In genomic region chr18:48982269-48982668, GRCh38 we compare ENCODE assay signal across 23 cellular contexts. TPM values are rescaled to one million over a fixed set of nuclear protein-coding genes. Genes with fewer than 3 reads are reported as not detected.
A peak's percentile ranks its signal among the peaks of the same experiment; 100 is the strongest.
DNase-seq lines count a peak whose midpoint lies in the region; ATAC-seq and TF ChIP-seq lines count a peak whose summit lies in the region.
"Had no signal": no experiment of that assay in that cellular context is flagged by ENCODE, and none has a peak within 500 bp of the region (broad histone marks: within the 10 kb centered on the region; RNA-seq: fewer than 3 reads in every experiment).

No MANE protein-coding gene starts in this region.

- DNase-seq in CD4-positive, alpha-beta T cell: no peak
- DNase-seq in Jurkat, Clone E6-1 (ENCODE audit: low read depth, low spot score): peak; percentile 32
- DNase-seq in T-helper 17 cell: no peak
- DNase-seq in kidney tubule cell (ENCODE audit: low spot score): peak; percentile 77
- no peak for DNase-seq in NCI-H2196 treated with DMSO at 0.1 percent for 48 hours (lab: John Stamatoyannopoulos, UW; ENCODE audit: unreplicated experiment)
- DNase-seq: activated CD4-positive, alpha-beta memory T cell treated with anti-CD3 and anti-CD28 coated beads, Interleukin-2, amount 10 ng/mL, durations not matched to agents 7 days and 5 days; activated CD4-positive, CD25-positive, alpha-beta regulatory T cell; activated T-cell treated with anti-CD3 and anti-CD28 coated beads, Interleukin-2, amount 50 U/mL, for 1 hour; CD8-positive, alpha-beta memory T cell; effector memory CD4-positive, alpha-beta T cell; NCI-H187 treated with DMSO at 0.1 percent for 48 hours; NCI-H226; NCI-H774; nucleus accumbens; PC-3; SHP77 treated with DMSO at 0.1 percent for 48 hours; stimulated activated CD4-positive, alpha-beta T cell treated with anti-CD3 and anti-CD28 coated beads, Interleukin-2, amount 100 ng/mL, for 24 hours; T-helper 1 cell had no signal

- POLR2A ChIA-PET in CD4-positive, alpha-beta T cell (lab: Charles Lee): interaction anchor here (2.0 kb wide), 1 partner anchor 15 kb away, joined by 5 read pairs; no protein-coding TSS in a partner anchor

- CTCF ChIA-PET in CD4-positive, alpha-beta T cell (lab: Charles Lee): interaction anchor here (1.1 kb wide), 1 partner anchor 10 kb away, joined by 3 read pairs; no protein-coding TSS in a partner anchor

- peaks cover 41% of the 10 kb centered on the region for H3K27me3 Mint-ChIP-seq in CD4-positive, alpha-beta T cell
- H3K27me3 Mint-ChIP-seq in T-helper 17 cell: peaks cover 12% of the 10 kb centered on the region

- peaks cover 13% of the 10 kb centered on the region for H3K4me1 Mint-ChIP-seq in CD4-positive, alpha-beta T cell (ENCODE audit: low read depth)
- peaks cover 6% of the 10 kb centered on the region for H3K4me1 Mint-ChIP-seq in T-helper 17 cell

- H3K9me3 Mint-ChIP-seq in CD4-positive, alpha-beta T cell: no peaks in the 10 kb centered on the region
- H3K9me3 Mint-ChIP-seq: activated CD4-positive, alpha-beta memory T cell treated with anti-CD3 and anti-CD28 coated beads, Interleukin-2, amount 10 ng/mL, durations not matched to agents 7 days and 5 days; CD8-positive, alpha-beta memory T cell; stimulated activated memory B cell treated with anti-CD40 and anti-IgM and Interleukin-4, amounts not matched to agents 10 μg/mL and 1 μg/mL and 100 μg/mL, for 72 hours had no signal

- TF ChIP-seq CTCF in CD4-positive, alpha-beta T cell (IDR thresholded peaks at IDR 0.05): no peak

- no peak overlapping the region for H3K4me3 Mint-ChIP-seq in CD4-positive, alpha-beta T cell
- H3K4me3 Mint-ChIP-seq in T-helper 17 cell: no peak overlapping the region
- H3K4me3 Mint-ChIP-seq: activated CD4-positive, alpha-beta memory T cell treated with anti-CD3 and anti-CD28 coated beads, Interleukin-2, amount 10 ng/mL, durations not matched to agents 7 days and 5 days; stimulated activated memory B cell treated with anti-CD40 and anti-IgM and Interleukin-4, amounts not matched to agents 10 μg/mL and 1 μg/mL and 100 μg/mL, for 72 hours had no signal

- H3K27me3 ChIP-seq in CD4-positive, alpha-beta T cell (ENCODE audit: control insufficient read depth, insufficient read depth, low read length): no peaks in the 10 kb centered on the region
- H3K27me3 ChIP-seq: vagina had no signal

- no peaks in the 10 kb centered on the region for H3K36me3 Mint-ChIP-seq in CD4-positive, alpha-beta T cell (ENCODE audit: low read depth)
- H3K36me3 Mint-ChIP-seq in T-helper 17 cell (ENCODE audit: low read depth): no peaks in the 10 kb centered on the region
- H3K36me3 Mint-ChIP-seq: CD8-positive, alpha-beta memory T cell; stimulated activated memory B cell treated with anti-CD40 and anti-IgM and Interleukin-4, amounts not matched to agents 10 μg/mL and 1 μg/mL and 100 μg/mL, for 72 hours had no signal

- ATAC-seq in CD4-positive, alpha-beta T cell (ENCODE audit: poor library complexity): peak; percentile 41
- peak; percentile 37 for ATAC-seq in T-helper 17 cell
- no peak for ATAC-seq in HG03521 (IDR thresholded peaks at IDR 0.05; ENCODE audit: unreplicated experiment)
- no peak for ATAC-seq in HG02885 (IDR thresholded peaks at IDR 0.05; ENCODE audit: poor library complexity, unreplicated experiment)
- ATAC-seq: GM12878; PC-3; stimulated activated memory B cell treated with anti-CD40 and anti-IgM and Interleukin-4, amounts not matched to agents 10 μg/mL and 1 μg/mL and 100 μg/mL, for 72 hours had no signal

- H3K27ac ChIP-seq in CD4-positive, alpha-beta T cell (ENCODE audit: low read depth, low read length): no peak overlapping the region
- H3K27ac ChIP-seq: vagina had no signal

- no peak overlapping the region for H3K4me3 ChIP-seq in Jurkat, Clone E6-1 (ENCODE audit: low read length)
- H3K4me3 ChIP-seq: GM12878, vagina had no signal

- no peaks in the 10 kb centered on the region for H3K9me3 ChIP-seq in CD4-positive, alpha-beta T cell (ENCODE audit: control insufficient read depth, low read length)
- H3K9me3 ChIP-seq in T-helper 17 cell (ENCODE audit: control insufficient read depth, low read length, poor library complexity, severe bottlenecking): no peaks in the 10 kb centered on the region
- H3K9me3 ChIP-seq: vagina had no signal

- H3K27ac Mint-ChIP-seq in CD4-positive, alpha-beta T cell: no peak overlapping the region
- H3K27ac Mint-ChIP-seq in T-helper 17 cell: no peak overlapping the region
- H3K27ac Mint-ChIP-seq: activated CD4-positive, alpha-beta memory T cell treated with anti-CD3 and anti-CD28 coated beads, Interleukin-2, amount 10 ng/mL, durations not matched to agents 7 days and 5 days; stimulated activated memory B cell treated with anti-CD40 and anti-IgM and Interleukin-4, amounts not matched to agents 10 μg/mL and 1 μg/mL and 100 μg/mL, for 72 hours had no signal

- intact Hi-C loops in CD4-positive, alpha-beta T cell (cut with DNase I, micrococcal nuclease): no loop called here

RNA-seq across cellular contexts. Expression of gene SMAD7, which starts 31.5 kb away (rescaled TPM):
- total RNA-seq in CD4-positive, alpha-beta T cell: 100 to 1,000 TPM; 244 to 254 TPM
- polyA plus RNA-seq in Jurkat, Clone E6-1 (2012; ENCODE audit: insufficient read depth, insufficient read length): not detected
- 100 to 1,000 TPM; 161 to 181 TPM for total RNA-seq in T-helper 17 cell

Comparison
In these comparisons a context has a peak if more than half of its experiments do, and no peak if none do; other contexts are left out.
1. ATAC-seq: peak in CD4-positive, alpha-beta T cell (single experiment) and T-helper 17 cell (single experiment); none in HG03521 (single experiment) and HG02885 (single experiment).
2. DNase-seq: peak in Jurkat, Clone E6-1 (single experiment) and kidney tubule cell (single experiment); none in CD4-positive, alpha-beta T cell (0 of 10), T-helper 17 cell (0 of 3) and NCI-H2196 treated with DMSO at 0.1 percent for 48 hours (single experiment).